ENCODE assay signal across 15 cellular contexts in the genomic region with DNA sequence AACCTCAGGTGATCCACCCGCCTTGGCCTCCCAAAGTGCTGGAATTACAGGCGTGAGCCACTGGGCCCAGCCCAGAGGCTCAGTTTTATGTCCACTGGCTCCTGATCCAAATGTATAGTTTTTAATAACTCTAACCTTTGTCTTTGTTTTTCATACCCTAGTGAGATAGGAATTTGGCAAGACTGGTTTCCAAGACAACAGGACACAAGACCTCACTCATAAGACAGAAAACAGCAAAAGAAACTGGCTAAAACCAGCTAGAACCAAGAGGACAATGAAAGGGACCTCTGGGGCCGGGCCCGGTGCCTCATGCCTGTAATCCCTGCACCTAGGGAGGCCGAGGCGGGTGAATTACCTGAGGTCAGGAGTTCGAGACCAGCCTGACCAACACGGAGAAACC. TPM values are rescaled to one million over a fixed set of nuclear protein-coding genes. Genes with fewer than 3 reads are reported as not detected.
DNase-seq lines count a peak whose midpoint lies in the region; TF ChIP-seq lines count a peak whose summit lies in the region.
"Had no signal": no experiment of that assay in that cellular context is flagged by ENCODE, and none has a peak within 500 bp of the region (broad histone marks: within the 10 kb centered on the region; RNA-seq: fewer than 3 reads in every experiment).

No MANE protein-coding gene starts in this region.

- H3K27ac Mint-ChIP-seq in activated CD4-positive, alpha-beta T cell treated with anti-CD3 and anti-CD28 coated beads, Interleukin-2, amount 10 ng/mL, durations not matched to agents 7 days and 5 days: peak overlapping the region; percentile 66
- H3K27ac Mint-ChIP-seq in activated T-helper 2 cell treated with anti-CD3 and anti-CD28 coated beads, Interferon-gamma antibody, Interleukin-2, Interleukin-4, amounts not matched to agents 10 μg/mL and 5 μg/mL and 100 μg/mL, durations not matched to agents 14 hours and 24 hours and 36 hours: no peak overlapping the region
- H3K27ac Mint-ChIP-seq: type B pancreatic cell had no signal

- TF ChIP-seq CTCF in fibroblast of the aortic adventitia (IDR thresholded peaks at IDR 0.05; ENCODE audit: insufficient read depth, low read length) (no peak), retinal pigment epithelial cell (conservative IDR thresholded peaks at IDR 0.05; ENCODE audit: low read depth, low read length) (no peak)

- no peak for DNase-seq in activated CD4-positive, alpha-beta T cell treated with anti-CD3 and anti-CD28 coated beads, Interleukin-2, amount 10 ng/mL, durations not matched to agents 7 days and 5 days
- no peak for DNase-seq in activated CD4-positive, alpha-beta T cell treated with anti-CD3 and anti-CD28 coated beads, Interleukin-2, amount 50 U/mL, for 4 hours
- no peak for DNase-seq in activated T-helper 2 cell treated with anti-CD3 and anti-CD28 coated beads, Interferon-gamma antibody, Interleukin-2, Interleukin-4, amounts not matched to agents 10 μg/mL and 5 μg/mL and 100 μg/mL, durations not matched to agents 14 hours and 24 hours and 36 hours (ENCODE audit: low spot score)
- DNase-seq in fibroblast of the aortic adventitia (ENCODE audit: low read depth) (peak; percentile 34), retinal pigment epithelial cell (ENCODE audit: low read depth) (peak; percentile 58), dedifferentiated amniotic fluid mesenchymal stem cell (ENCODE audit: extremely low spot score) (no peak), GM03348 (ENCODE audit: low spot score) (no peak), iPS-NIHi11 (ENCODE audit: low spot score) (no peak)
- DNase-seq: mammary epithelial cell, NCI-H524 treated with DMSO at 0.1 percent for 48 hours had no signal

- peaks cover 18% of the 10 kb centered on the region for H3K4me1 Mint-ChIP-seq in activated CD4-positive, alpha-beta T cell treated with anti-CD3 and anti-CD28 coated beads, Interleukin-2, amount 10 ng/mL, durations not matched to agents 7 days and 5 days
- peaks cover 7% of the 10 kb centered on the region for H3K4me1 Mint-ChIP-seq in activated T-helper 2 cell treated with anti-CD3 and anti-CD28 coated beads, Interferon-gamma antibody, Interleukin-2, Interleukin-4, amounts not matched to agents 10 μg/mL and 5 μg/mL and 100 μg/mL, durations not matched to agents 14 hours and 24 hours and 36 hours (ENCODE audit: low read depth)

- intact Hi-C loops in activated T-helper 2 cell treated with anti-CD3 and anti-CD28 coated beads, Interferon-gamma antibody, Interleukin-2, Interleukin-4, amounts not matched to agents 10 μg/mL and 5 μg/mL and 100 μg/mL, durations not matched to agents 14 hours and 24 hours and 36 hours (cut with micrococcal nuclease): no loop called here

- peak overlapping the region; percentile 38 for H3K4me3 Mint-ChIP-seq in activated CD4-positive, alpha-beta T cell treated with anti-CD3 and anti-CD28 coated beads, Interleukin-2, amount 10 ng/mL, durations not matched to agents 7 days and 5 days
- peak overlapping the region; percentile 17 for H3K4me3 Mint-ChIP-seq in activated T-helper 2 cell treated with anti-CD3 and anti-CD28 coated beads, Interferon-gamma antibody, Interleukin-2, Interleukin-4, amounts not matched to agents 10 μg/mL and 5 μg/mL and 100 μg/mL, durations not matched to agents 14 hours and 24 hours and 36 hours (ENCODE audit: low read depth)
- H3K4me3 Mint-ChIP-seq: type B pancreatic cell had no signal

- no peaks in the 10 kb centered on the region for H3K36me3 Mint-ChIP-seq in activated CD4-positive, alpha-beta T cell treated with anti-CD3 and anti-CD28 coated beads, Interleukin-2, amount 10 ng/mL, durations not matched to agents 7 days and 5 days (ENCODE audit: low read depth)
- no peaks in the 10 kb centered on the region for H3K36me3 Mint-ChIP-seq in activated T-helper 2 cell treated with anti-CD3 and anti-CD28 coated beads, Interferon-gamma antibody, Interleukin-2, Interleukin-4, amounts not matched to agents 10 μg/mL and 5 μg/mL and 100 μg/mL, durations not matched to agents 14 hours and 24 hours and 36 hours (ENCODE audit: low read depth)

- no peaks in the 10 kb centered on the region for H3K27me3 Mint-ChIP-seq in activated CD4-positive, alpha-beta T cell treated with anti-CD3 and anti-CD28 coated beads, Interleukin-2, amount 10 ng/mL, durations not matched to agents 7 days and 5 days
- H3K27me3 Mint-ChIP-seq in activated T-helper 2 cell treated with anti-CD3 and anti-CD28 coated beads, Interferon-gamma antibody, Interleukin-2, Interleukin-4, amounts not matched to agents 10 μg/mL and 5 μg/mL and 100 μg/mL, durations not matched to agents 14 hours and 24 hours and 36 hours (ENCODE audit: low read depth): no peaks in the 10 kb centered on the region
- H3K27me3 Mint-ChIP-seq: type B pancreatic cell had no signal

- H3K9me3 Mint-ChIP-seq in activated CD4-positive, alpha-beta T cell treated with anti-CD3 and anti-CD28 coated beads, Interleukin-2, amount 10 ng/mL, durations not matched to agents 7 days and 5 days: peaks cover 4% of the 10 kb centered on the region
- no peaks in the 10 kb centered on the region for H3K9me3 Mint-ChIP-seq in activated T-helper 2 cell treated with anti-CD3 and anti-CD28 coated beads, Interferon-gamma antibody, Interleukin-2, Interleukin-4, amounts not matched to agents 10 μg/mL and 5 μg/mL and 100 μg/mL, durations not matched to agents 14 hours and 24 hours and 36 hours
- H3K9me3 Mint-ChIP-seq: type B pancreatic cell had no signal

- POLR2A ChIA-PET in activated CD4-positive, alpha-beta T cell treated with anti-CD3 and anti-CD28 coated beads, Interleukin-2, amount 10 ng/mL, durations not matched to agents 7 days and 5 days (lab: Charles Lee): no interaction called here

- CTCF ChIA-PET in activated CD4-positive, alpha-beta T cell treated with anti-CD3 and anti-CD28 coated beads, Interleukin-2, amount 10 ng/mL, durations not matched to agents 7 days and 5 days (lab: Charles Lee): interaction anchor here (0.6 to 1.7 kb wide), 5 partner anchors 12 to 391 kb away, joined by 3 to 13 read pairs (median 5); a partner anchor contains a TSS

- H3K4me3 ChIP-seq in fibroblast of the aortic adventitia (ENCODE audit: low read depth, low read length) (no peak overlapping the region), retinal pigment epithelial cell (ENCODE audit: low read length) (no peak overlapping the region)
- H3K4me3 ChIP-seq: A549, GM12878 had no signal

RNA-seq across cellular contexts. Expression of a gene that starts 27.6 kb away (rescaled TPM):
- total RNA-seq in activated CD4-positive, alpha-beta T cell treated with anti-CD3 and anti-CD28 coated beads, Interleukin-2, amount 10 ng/mL, durations not matched to agents 7 days and 5 days: 1 to 10 TPM in 1 of 2 experiments, under 1 TPM in 1; 0.79 to 1.3 TPM
- 2.8 and 2.9 TPM in 2 replicates for total RNA-seq in activated T-helper 2 cell treated with anti-CD3 and anti-CD28 coated beads, Interferon-gamma antibody, Interleukin-2, Interleukin-4, amounts not matched to agents 10 μg/mL and 5 μg/mL and 100 μg/mL, durations not matched to agents 14 hours and 24 hours and 36 hours
- total RNA-seq in fibroblast of the aortic adventitia (ENCODE audit: low replicate concordance): 23.4 and 39.4 TPM in 2 replicates

RNA-seq across cellular contexts. Expression of a gene that starts 29.1 kb away (rescaled TPM):
- total RNA-seq in activated CD4-positive, alpha-beta T cell treated with anti-CD3 and anti-CD28 coated beads, Interleukin-2, amount 10 ng/mL, durations not matched to agents 7 days and 5 days: 1 to 10 TPM; 3.7 to 4.9 TPM
- total RNA-seq in activated T-helper 2 cell treated with anti-CD3 and anti-CD28 coated beads, Interferon-gamma antibody, Interleukin-2, Interleukin-4, amounts not matched to agents 10 μg/mL and 5 μg/mL and 100 μg/mL, durations not matched to agents 14 hours and 24 hours and 36 hours: 7.2 and 7.3 TPM in 2 replicates
- 0.33 and 0.63 TPM in 2 replicates for total RNA-seq in fibroblast of the aortic adventitia (ENCODE audit: low replicate concordance)

RNA-seq across cellular contexts. Expression of a gene that starts 41.4 kb away (rescaled TPM):
- 100 to 1,000 TPM; 125 to 130 TPM for total RNA-seq in activated CD4-positive, alpha-beta T cell treated with anti-CD3 and anti-CD28 coated beads, Interleukin-2, amount 10 ng/mL, durations not matched to agents 7 days and 5 days
- total RNA-seq in activated T-helper 2 cell treated with anti-CD3 and anti-CD28 coated beads, Interferon-gamma antibody, Interleukin-2, Interleukin-4, amounts not matched to agents 10 μg/mL and 5 μg/mL and 100 μg/mL, durations not matched to agents 14 hours and 24 hours and 36 hours: 431 TPM in 2 replicates
- total RNA-seq in fibroblast of the aortic adventitia (ENCODE audit: low replicate concordance): 32.5 and 164 TPM in 2 replicates

RNA-seq across cellular contexts. Expression of a gene that starts 44.6 kb away (rescaled TPM):
- 1 to 10 TPM; 4.5 to 5.4 TPM for total RNA-seq in activated CD4-positive, alpha-beta T cell treated with anti-CD3 and anti-CD28 coated beads, Interleukin-2, amount 10 ng/mL, durations not matched to agents 7 days and 5 days
- total RNA-seq in activated T-helper 2 cell treated with anti-CD3 and anti-CD28 coated beads, Interferon-gamma antibody, Interleukin-2, Interleukin-4, amounts not matched to agents 10 μg/mL and 5 μg/mL and 100 μg/mL, durations not matched to agents 14 hours and 24 hours and 36 hours: 2.0 and 2.3 TPM in 2 replicates
- total RNA-seq in fibroblast of the aortic adventitia (ENCODE audit: low replicate concordance): 0.57 and 1.4 TPM in 2 replicates
- total RNA-seq: dermis microvascular lymphatic vessel endothelial cell, GM12878, mammary epithelial cell, pulmonary artery endothelial cell had no signal

RNA-seq across cellular contexts. Expression of a gene that starts 48.3 kb away (rescaled TPM):
- 10 to 100 TPM; 77.2 to 87.9 TPM for total RNA-seq in activated CD4-positive, alpha-beta T cell treated with anti-CD3 and anti-CD28 coated beads, Interleukin-2, amount 10 ng/mL, durations not matched to agents 7 days and 5 days
- total RNA-seq in activated T-helper 2 cell treated with anti-CD3 and anti-CD28 coated beads, Interferon-gamma antibody, Interleukin-2, Interleukin-4, amounts not matched to agents 10 μg/mL and 5 μg/mL and 100 μg/mL, durations not matched to agents 14 hours and 24 hours and 36 hours: 61.9 and 65.4 TPM in 2 replicates
- total RNA-seq in fibroblast of the aortic adventitia (ENCODE audit: low replicate concordance): 85.6 and 115 TPM in 2 replicates

Comparison
In these comparisons a context has a peak if more than half of its experiments do, and no peak if none do; other contexts are left out.
1. DNase-seq: peak in fibroblast of the aortic adventitia (single experiment) and retinal pigment epithelial cell (single experiment); none in activated CD4-positive, alpha-beta T cell treated with anti-CD3 and anti-CD28 coated beads, Interleukin-2, amount 10 ng/mL, durations not matched to agents 7 days and 5 days (single experiment), activated CD4-positive, alpha-beta T cell treated with anti-CD3 and anti-CD28 coated beads, Interleukin-2, amount 50 U/mL, for 4 hours (0 of 2), activated T-helper 2 cell treated with anti-CD3 and anti-CD28 coated beads, Interferon-gamma antibody, Interleukin-2, Interleukin-4, amounts not matched to agents 10 μg/mL and 5 μg/mL and 100 μg/mL, durations not matched to agents 14 hours and 24 hours and 36 hours (single experiment), dedifferentiated amniotic fluid mesenchymal stem cell (single experiment), GM03348 (single experiment) and iPS-NIHi11 (single experiment).